Comparison of ENCODE assay signal across 8 cellular contexts in the genomic region with DNA sequence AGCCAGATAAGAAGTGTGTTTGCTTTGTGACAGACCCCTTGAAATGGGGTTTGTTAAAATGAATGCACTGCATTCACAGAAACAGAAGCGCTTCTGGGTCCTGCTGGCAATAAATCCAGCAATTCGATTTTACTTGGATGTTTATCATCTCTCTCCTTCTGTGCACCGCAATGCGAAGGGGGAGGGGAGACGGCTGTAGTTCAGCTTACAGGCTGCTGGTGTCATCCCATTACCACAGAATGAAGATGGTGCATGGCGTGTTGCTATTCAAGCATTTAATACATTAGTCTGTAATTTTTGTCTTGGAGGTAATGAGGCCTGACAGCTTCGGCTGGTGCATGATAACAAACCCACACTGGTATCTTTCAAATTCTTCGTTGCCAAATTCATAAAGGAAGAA.
A peak's percentile ranks its signal among the peaks of the same experiment; 100 is the strongest.
DNase-seq lines count a peak whose midpoint lies in the region; ATAC-seq, FAIRE-seq and TF ChIP-seq lines count a peak whose summit lies in the region.

No MANE protein-coding gene starts in this region.

- WGBS in H1 (ENCODE audit: extremely low coverage in 1 of 2, insufficient coverage in 1 of 2, insufficient read length in 1 of 2, insufficient replicate concordance in 2 of 2, low coverage in 1 of 2, low lambda C conversion rate in 2 of 2, missing lambda C conversion rate in 1 of 2), 2 experiments, result 74% methylated on average over 8 of the region's 8 CpGs; no CpG with 5 or more reads in 1 of the 2 experiments

- no peak overlapping the region for H3K23ac ChIP-seq in H1 (ENCODE audit: insufficient read length)

- H3K23me2 ChIP-seq in H1 (ENCODE audit: low read depth, low read length), result no peaks in the 10 kb centered on the region

- CTCF ChIA-PET in H1 (lab: Charles Lee; ENCODE audit: partially characterized antibody), result interaction anchor here (0.5 to 1.5 kb wide), 11 partner anchors 8 to 1143 kb away, joined by 3 to 4 read pairs (median 3); no protein-coding TSS in a partner anchor

- no peak overlapping the region for H4K5ac ChIP-seq in H1 (ENCODE audit: insufficient read length, low read depth, low read length)

- no peak overlapping the region for H4K91ac ChIP-seq in H1 (replicated peaks; ENCODE audit: insufficient read length, low read length)

- DNase-seq in G401 (ENCODE audit: low spot score), result peak; percentile 29
- peak; percentile 81 for DNase-seq in NCI-H69 (lab: John Stamatoyannopoulos, UW)
- DNase-seq in H1 (ENCODE audit: low read depth in 1 of 2, low spot score in 2 of 2), result peak; percentile 7 to 64
- no peak for DNase-seq in stimulated activated naive CD8-positive, alpha-beta T cell treated with anti-CD3 and anti-CD28 coated beads, Interleukin-15, Interleukin-2, amounts not matched to agents 100 U/mL and 50 U/mL, for 24 hours
- no peak for DNase-seq in activated naive CD4-positive, alpha-beta T cell treated with anti-CD3 and anti-CD28 coated beads, Interleukin-2, amount 50 U/mL, for 16 hours
- DNase-seq in effector memory CD4-positive, alpha-beta T cell, result no peak
- no peak for DNase-seq in activated CD4-positive, alpha-beta T cell treated with anti-CD3 and anti-CD28 coated beads, Interleukin-2, amount 50 U/mL, for 4 hours

- H2AK5ac ChIP-seq in H1 (ENCODE audit: low read depth, low read length), result no peak overlapping the region

- H3K9ac ChIP-seq in H1 (replicated peaks in 1 of 4; ENCODE audit: extremely low read depth in 1 of 4, low read depth in 3 of 4, low read length in 3 of 4), result no peak overlapping the region
- H3K9ac ChIP-seq in neural cell (ENCODE audit: low read length), result no peak overlapping the region

- peak; percentile 68 to 84 (median 79) for TF ChIP-seq CTCF in H1 (IDR thresholded peaks at IDR 0.05; ENCODE audit: control extremely low read depth in 1 of 3, insufficient read depth in 1 of 3, low read depth in 1 of 3, low read length in 3 of 3)
- TF ChIP-seq CTCF in neural cell (IDR thresholded peaks at IDR 0.05; ENCODE audit: poor library complexity, severe bottlenecking), result peak; percentile 85

- no peak overlapping the region for H2BK15ac ChIP-seq in H1 (ENCODE audit: low read length)

- no peak overlapping the region for H2BK12ac ChIP-seq in H1 (ENCODE audit: low read depth, low read length)

- ATAC-seq in stimulated activated naive CD8-positive, alpha-beta T cell treated with anti-CD3 and anti-CD28 coated beads, Interleukin-15, Interleukin-2, amounts not matched to agents 100 U/mL and 50 U/mL, for 24 hours, result no peak

- peak; percentile 95 to 96 for TF ChIP-seq RAD21 in H1 (IDR thresholded peaks at IDR 0.05 in 1 of 2, conservative IDR thresholded peaks at IDR 0.05 in 1 of 2; ENCODE audit: low read depth in 2 of 2, low read length in 2 of 2)
- TF ChIP-seq RAD21 in neural cell (conservative IDR thresholded peaks at IDR 0.05), result peak; percentile 88

- no peak overlapping the region for H3K4ac ChIP-seq in H1 (replicated peaks; ENCODE audit: insufficient read length, low read depth, low read length)

- H3K14ac ChIP-seq in H1 (ENCODE audit: insufficient read length), result no peak overlapping the region

- TF ChIP-seq EP300 in H1 (IDR thresholded peaks at IDR 0.05; ENCODE audit: borderline replicate concordance in 1 of 2, low read depth in 2 of 2, low read length in 2 of 2) (no peak), neural cell (conservative IDR thresholded peaks at IDR 0.05; ENCODE audit: poor library complexity, severe bottlenecking) (no peak)

- H3K9me2 ChIP-seq in neural cell (ENCODE audit: insufficient read depth, low read length), result no peaks in the 10 kb centered on the region

- no peaks in the 10 kb centered on the region for H3K79me2 ChIP-seq in H1 (ENCODE audit: control insufficient read depth in 1 of 2, insufficient read depth in 2 of 2, low read length in 2 of 2)
- H3K79me2 ChIP-seq in neural cell (replicated peaks; ENCODE audit: insufficient read depth, low read length), result no peaks in the 10 kb centered on the region

- H3K4me1 ChIP-seq in H1 (replicated peaks in 1 of 4; ENCODE audit: control insufficient read depth in 3 of 4, insufficient read depth in 4 of 4, low read length in 3 of 4), result no peaks in the 10 kb centered on the region
- no peaks in the 10 kb centered on the region for H3K4me1 ChIP-seq in effector memory CD4-positive, alpha-beta T cell (ENCODE audit: control insufficient read depth, insufficient read depth, low read length, poor library complexity, severe bottlenecking)

- H2AFZ ChIP-seq in H1 (ENCODE audit: low read length) (peak overlapping the region; percentile 97; the same call in 1 of the 2 replicates), neural cell (ENCODE audit: low read depth, low read length) (no peak overlapping the region)

- H4K8ac ChIP-seq in H1 (ENCODE audit: extremely low read depth, insufficient read depth, low read length), result no peak overlapping the region

- H4K20me1 ChIP-seq in H1 (replicated peaks in 1 of 2; ENCODE audit: control insufficient read depth in 1 of 2, insufficient read depth in 2 of 2, low read length in 2 of 2) (no peaks in the 10 kb centered on the region), neural cell (ENCODE audit: insufficient read depth) (no peaks in the 10 kb centered on the region)

- TF ChIP-seq POLR2A in H1 (IDR thresholded peaks at IDR 0.05; ENCODE audit: control extremely low read depth in 1 of 2, low read depth in 2 of 2, low read length in 2 of 2), result no peak

- FAIRE-seq in H1 (lab: Jason Lieb, UNC), result peak; percentile 84

- no peak overlapping the region for H2BK20ac ChIP-seq in H1 (ENCODE audit: low read length)

- H3K27me3 ChIP-seq in H1 (replicated peaks in 1 of 4; ENCODE audit: control insufficient read depth in 3 of 4, extremely low read depth in 1 of 4, insufficient read depth in 3 of 4, low read length in 3 of 4) (no peaks in the 10 kb centered on the region), neural cell (ENCODE audit: insufficient read depth, low read depth, low read length) (no peaks in the 10 kb centered on the region)
- no peaks in the 10 kb centered on the region for H3K27me3 ChIP-seq in effector memory CD4-positive, alpha-beta T cell (replicated peaks; ENCODE audit: control insufficient read depth, insufficient read depth, low read length, poor library complexity, severe bottlenecking)

- H3K27ac ChIP-seq in H1 (ENCODE audit: low read depth, low read length), result no peak overlapping the region
- H3K27ac ChIP-seq in neural cell (ENCODE audit: low read length), result peak overlapping the region; percentile 58
- no peak overlapping the region for H3K27ac ChIP-seq in effector memory CD4-positive, alpha-beta T cell (ENCODE audit: insufficient read depth, low read length, poor library complexity, severe bottlenecking)

- H3K4me3 ChIP-seq in H1 (ENCODE audit: extremely low read depth in 1 of 4, insufficient read depth in 2 of 4, low read depth in 3 of 4, low read length in 4 of 4) (no peak overlapping the region), neural cell (ENCODE audit: low read length) (peak overlapping the region; percentile 46)
- no peak overlapping the region for H3K4me3 ChIP-seq in effector memory CD4-positive, alpha-beta T cell (ENCODE audit: insufficient read depth, low read depth, low read length, poor library complexity, severe bottlenecking)

- no peak overlapping the region for H2BK120ac ChIP-seq in H1 (replicated peaks; ENCODE audit: low read depth, low read length)

- no peak overlapping the region for H2BK5ac ChIP-seq in H1 (ENCODE audit: low read depth, low read length)

- H3K18ac ChIP-seq in H1 (ENCODE audit: extremely low read depth, low read length), result no peak overlapping the region

- POLR2A ChIA-PET in H1 (lab: Charles Lee; ENCODE audit: partially characterized antibody), result no interaction called here

- H3K4me2 ChIP-seq in H1 (ENCODE audit: insufficient read depth in 1 of 2, low read depth in 2 of 2, low read length in 2 of 2) (no peak overlapping the region), neural cell (ENCODE audit: low read length) (peak overlapping the region; percentile 32)

- no peaks in the 10 kb centered on the region for H3K36me3 ChIP-seq in H1 (ENCODE audit: control insufficient read depth in 2 of 4, insufficient read depth in 4 of 4, low read length in 3 of 4)
- H3K36me3 ChIP-seq in neural cell (ENCODE audit: insufficient read depth, low read length), result no peaks in the 10 kb centered on the region
- no peaks in the 10 kb centered on the region for H3K36me3 ChIP-seq in effector memory CD4-positive, alpha-beta T cell (ENCODE audit: control insufficient read depth, insufficient read depth, low read length)

- no peak overlapping the region for H3K56ac ChIP-seq in H1 (replicated peaks; ENCODE audit: insufficient read length, low read depth, low read length)

- no peaks in the 10 kb centered on the region for H3K79me1 ChIP-seq in H1 (ENCODE audit: low read depth, low read length)

- H3K9me3 ChIP-seq in H1 (ENCODE audit: insufficient read depth in 2 of 2, low read depth in 1 of 2, low read length in 1 of 2), result no peaks in the 10 kb centered on the region; a peak in 1 of 4 replicates
- no peaks in the 10 kb centered on the region for H3K9me3 ChIP-seq in neural cell (ENCODE audit: low read length)
- no peaks in the 10 kb centered on the region for H3K9me3 ChIP-seq in effector memory CD4-positive, alpha-beta T cell (ENCODE audit: control insufficient read depth, low read length)

- H3F3A ChIP-seq in neural cell (ENCODE audit: insufficient read depth, low read length, poor library complexity, severe bottlenecking), result no peaks in the 10 kb centered on the region

- in situ Hi-C loops in G401 (cut with HindIII; ENCODE audit: low sequenced_read_pairs), result no loop called here

TF ChIP-seq in H1, 55 proteins besides CTCF, POLR2A, EP300 and RAD21 (continues in another document):
- TF ChIP-seq TEAD4 (IDR thresholded peaks at IDR 0.05; ENCODE audit: low read depth, low read length), result no peak
- no peak for TF ChIP-seq FOSL1 (IDR thresholded peaks at IDR 0.05; ENCODE audit: insufficient read depth, low read depth, low read length)

TF ChIP-seq in neural cell, 6 proteins besides CTCF, POLR2A, EP300 and RAD21:
- TF ChIP-seq EZH2 (IDR thresholded peaks at IDR 0.05; ENCODE audit: borderline replicate concordance, insufficient read depth, low read length, poor library complexity, severe bottlenecking) (no peak), SMC3 (conservative IDR thresholded peaks at IDR 0.05; ENCODE audit: poor library complexity) (peak; percentile 75)

Comparison
In these comparisons a context has a peak if more than half of its experiments do, and no peak if none do; other contexts are left out.
1. DNase-seq: peak in G401 (single experiment), NCI-H69 (single experiment) and H1 (2 of 2); none in stimulated activated naive CD8-positive, alpha-beta T cell treated with anti-CD3 and anti-CD28 coated beads, Interleukin-15, Interleukin-2, amounts not matched to agents 100 U/mL and 50 U/mL, for 24 hours (single experiment), activated naive CD4-positive, alpha-beta T cell treated with anti-CD3 and anti-CD28 coated beads, Interleukin-2, amount 50 U/mL, for 16 hours (single experiment), effector memory CD4-positive, alpha-beta T cell (0 of 3) and activated CD4-positive, alpha-beta T cell treated with anti-CD3 and anti-CD28 coated beads, Interleukin-2, amount 50 U/mL, for 4 hours (0 of 2).